In genomic region chr3:111998661-111999641, GRCh38 we compare ENCODE assay signal across 8 cellular contexts. TPM values are rescaled to one million over a fixed set of nuclear protein-coding genes. Genes with fewer than 3 reads are reported as not detected.
A peak's percentile ranks its signal among the peaks of the same experiment; 100 is the strongest.
DNase-seq lines count a peak whose midpoint lies in the region; ATAC-seq and TF ChIP-seq lines count a peak whose summit lies in the region.

Gene TAGLN3 (plus strand): TSS chr3:111998922. CDS start chr3:111999423, 501 bp downstream.

- H3K4me3 ChIP-seq in BE2C (ENCODE audit: low read depth, low read length) (peak within 1 kb of the TSS; percentile 79), brain microvascular endothelial cell (ENCODE audit: low read depth, low read length) (peak within 1 kb of the TSS; percentile 59), skeletal muscle cell (ENCODE audit: low read depth, low read length) (peak within 1 kb of the TSS; percentile 49), PC-9 (no peak within 1 kb of the TSS)

- H3K27me3 Mint-ChIP-seq in immature natural killer cell (ENCODE audit: low read depth in 3 of 3) = peaks cover 3 to 10% (median 7%) of the 10 kb centered on the region in 3 donors

- intact Hi-C loops in PC-9 (cut with micrococcal nuclease; ENCODE audit: unreplicated experiment) = no loop called here

- H3K4me1 Mint-ChIP-seq in immature natural killer cell = peaks cover 20 to 31% of the 10 kb centered on the region in 2 donors

- H3K27me3 ChIP-seq in BE2C (no peaks in the 10 kb centered on the region), brain microvascular endothelial cell (replicated peaks) (no peaks in the 10 kb centered on the region), PC-9 (ENCODE audit: insufficient read depth, low read depth) (no peaks in the 10 kb centered on the region)

- POLR2A ChIA-PET in PC-9 (lab: Charles Lee; ENCODE audit: unreplicated experiment) = interaction anchor here (0.5 to 0.7 kb wide), 2 partner anchors 18 to 20 kb away, joined by 4 read pairs; no protein-coding TSS in a partner anchor

- DNase-seq in BE2C (peak; percentile 62), NCI-H2196 (lab: John Stamatoyannopoulos, UW; ENCODE audit: unreplicated experiment) (peak; percentile 53), brain microvascular endothelial cell (no peak), immature natural killer cell (peak in 2 of 3 donors; percentile 12 to 16), skeletal muscle cell (ENCODE audit: low read depth) (no peak), PC-9 (no peak)
- DNase-seq in activated CD8-positive, alpha-beta memory T cell treated with anti-CD3 and anti-CD28 coated beads, Interleukin-2, amount 50 U/mL, for 4 hours = no peak

- in situ Hi-C loops in brain microvascular endothelial cell (cut with HindIII; ENCODE audit: low pct_ligation_motif_present, low sequenced_read_pairs) = no loop called here

- H3K4me1 ChIP-seq in BE2C = no peaks in the 10 kb centered on the region
- H3K4me1 ChIP-seq in PC-9 (replicated peaks; ENCODE audit: insufficient read depth) = peaks cover 11% of the 10 kb centered on the region; the same call in 1 of the 2 replicates

- no peak for TF ChIP-seq CTCF in BE2C (IDR thresholded peaks at IDR 0.05; ENCODE audit: low read depth, low read length)
- no peak for TF ChIP-seq CTCF in brain microvascular endothelial cell (IDR thresholded peaks at IDR 0.05; ENCODE audit: low read depth, low read length, missing control alignments)
- TF ChIP-seq CTCF in PC-9 (conservative IDR thresholded peaks at IDR 0.05) = no peak

- H3K36me3 ChIP-seq in BE2C (no peaks in the 10 kb centered on the region), brain microvascular endothelial cell (replicated peaks) (no peaks in the 10 kb centered on the region), PC-9 (ENCODE audit: low read depth) (no peaks in the 10 kb centered on the region)

- ATAC-seq in GM19463 (IDR thresholded peaks at IDR 0.05; ENCODE audit: unreplicated experiment) = peak; percentile 55

- no peaks in the 10 kb centered on the region for H3K79me2 ChIP-seq in PC-9 (ENCODE audit: low read depth)

- no peak within 1 kb of the TSS for H2AFZ ChIP-seq in PC-9

- H3F3A ChIP-seq in PC-9 (ENCODE audit: insufficient read depth, low read depth) = no peaks in the 10 kb centered on the region

- no peak within 1 kb of the TSS for H3K27ac ChIP-seq in brain microvascular endothelial cell
- H3K27ac ChIP-seq in PC-9 = no peak within 1 kb of the TSS

- BruUV-seq in PC-9 (replicated peaks; lab: Mats Ljungman, UMichigan) = no TSS peak

- H4K20me1 ChIP-seq in PC-9 (ENCODE audit: insufficient read depth) = no peaks in the 10 kb centered on the region

- peaks cover 5 to 11% (median 6%) of the 10 kb centered on the region in 3 donors for H3K36me3 Mint-ChIP-seq in immature natural killer cell

- no peak within 1 kb of the TSS for H3K4me2 ChIP-seq in PC-9

- no peaks in the 10 kb centered on the region for H3K9me3 Mint-ChIP-seq in immature natural killer cell

- H3K4me3 Mint-ChIP-seq in immature natural killer cell = peak within 1 kb of the TSS; percentile 84 to 90 (median 86)

- H3K27ac Mint-ChIP-seq in immature natural killer cell = peak within 1 kb of the TSS in 1 of 6 donors; percentile 14

- H3K9me3 ChIP-seq in BE2C = no peaks in the 10 kb centered on the region
- H3K9me3 ChIP-seq in PC-9 (ENCODE audit: insufficient read depth, low read depth) = peaks cover 4% of the 10 kb centered on the region; the same call in 1 of the 2 replicates

- H3K9me2 ChIP-seq in PC-9 (ENCODE audit: insufficient read depth) = no peaks in the 10 kb centered on the region

- CTCF ChIA-PET in PC-9 (lab: Charles Lee) = interaction anchor here (0.5 to 1.0 kb wide), 2 partner anchors 11 to 15 kb away, joined by 3 to 5 read pairs; no protein-coding TSS in a partner anchor

RNA-seq across cellular contexts. Expression of gene TAGLN3, which starts in this region (rescaled TPM):
- polyA plus RNA-seq in BE2C (2012; ENCODE audit: insufficient read depth, insufficient read length, low read depth) = 96.4 TPM
- polyA plus RNA-seq in immature natural killer cell = not detected
- total RNA-seq in PC-9 (2021) = not detected in 2 replicates

Comparison
In these comparisons a context has a peak if more than half of its experiments do, and no peak if none do; other contexts are left out.
1. Peak in DNase-seq in immature natural killer cell; RNA of the gene not detected or under 1 TPM.
2. DNase-seq: peak in BE2C (single experiment) and NCI-H2196 (single experiment); none in brain microvascular endothelial cell (single experiment), skeletal muscle cell (single experiment), PC-9 (0 of 2) and activated CD8-positive, alpha-beta memory T cell treated with anti-CD3 and anti-CD28 coated beads, Interleukin-2, amount 50 U/mL, for 4 hours (single experiment).